In genomic region chr14:92570863-92571262, GRCh38 we compare ENCODE assay signal across 14 cellular contexts. TPM values are rescaled to one million over a fixed set of nuclear protein-coding genes. Genes with fewer than 3 reads are reported as not detected.
"Had no signal": no experiment of that assay in that cellular context is flagged by ENCODE, and none has a peak within 500 bp of the region (broad histone marks: within the 10 kb centered on the region; RNA-seq: fewer than 3 reads in every experiment).

No MANE protein-coding gene starts in this region.

- H3K4me3 Mint-ChIP-seq: activated CD4-positive, alpha-beta T cell treated with anti-CD3 and anti-CD28 coated beads, Interleukin-2, amount 10 ng/mL, durations not matched to agents 24 days and 14 days; activated T-cell treated with anti-CD3 and anti-CD28 coated beads, Interleukin-2, amount 50 U/mL, for 24 hours; T-helper 17 cell; WTC11 had no signal

- H3K27ac Mint-ChIP-seq: activated CD4-positive, alpha-beta T cell treated with anti-CD3 and anti-CD28 coated beads, Interleukin-2, amount 10 ng/mL, durations not matched to agents 24 days and 14 days; activated T-cell treated with anti-CD3 and anti-CD28 coated beads, Interleukin-2, amount 50 U/mL, for 24 hours; T-helper 17 cell; WTC11 had no signal

- ATAC-seq: gastroesophageal sphincter, psoas muscle, T-helper 17 cell, WTC11 had no signal

- H3K9me3 ChIP-seq: psoas muscle had no signal

- H3K27me3 ChIP-seq: gastroesophageal sphincter had no signal

- H3K4me1 ChIP-seq: gastroesophageal sphincter, psoas muscle had no signal

- DNase-seq: activated CD4-positive, alpha-beta T cell treated with anti-CD3 and anti-CD28 coated beads, Interleukin-2, amount 10 ng/mL, durations not matched to agents 24 days and 14 days; activated gamma-delta T cell; activated T-cell treated with anti-CD3 and anti-CD28 coated beads, Interleukin-2, amount 50 U/mL, for 24 hours; effector memory CD4-positive, alpha-beta T cell; psoas muscle; stimulated activated CD4-positive, alpha-beta T cell treated with anti-CD3 and anti-CD28 coated beads, Interleukin-15, amount 100 ng/mL, for 24 hours; stimulated activated CD4-positive, alpha-beta T cell treated with anti-CD3 and anti-CD28 coated beads, Interleukin-4, amount 100 ng/mL, for 24 hours; T-helper 17 cell had no signal

- H3K27me3 Mint-ChIP-seq: activated T-cell treated with anti-CD3 and anti-CD28 coated beads, Interleukin-2, amount 50 U/mL, for 24 hours; T-helper 17 cell had no signal

- H3K27ac ChIP-seq: coronary artery, epithelial cell of prostate, gastroesophageal sphincter, psoas muscle had no signal

- H3K4me3 ChIP-seq: coronary artery, gastroesophageal sphincter, lung, psoas muscle had no signal

RNA-seq across cellular contexts. Expression of gene RIN3, which starts 57.3 kb away (rescaled TPM):
- polyA plus RNA-seq: neural cell had no signal
